In genomic region chr7:120442838-120443237, GRCh38 we compare ENCODE assay signal across 20 cellular contexts.
DNase-seq lines count a peak whose midpoint lies in the region; ATAC-seq and TF ChIP-seq lines count a peak whose summit lies in the region.
"Had no signal": no experiment of that assay in that cellular context is flagged by ENCODE, and none has a peak within 500 bp of the region (broad histone marks: within the 10 kb centered on the region; RNA-seq: fewer than 3 reads in every experiment).

No MANE protein-coding gene starts in this region.

- H3K4me1 ChIP-seq in upper lobe of right lung, result no peaks in the 10 kb centered on the region
- H3K4me1 ChIP-seq: BLaER1 had no signal

- H3K36me3 ChIP-seq in upper lobe of right lung, result no peaks in the 10 kb centered on the region
- H3K36me3 ChIP-seq: BLaER1, neutrophil had no signal

- DNase-seq in DMS53 (lab: John Stamatoyannopoulos, UW) (peak; percentile 29), DMS53 treated with DMSO at 0.1 percent for 48 hours (lab: John Stamatoyannopoulos, UW; ENCODE audit: unreplicated experiment) (no peak), upper lobe of right lung (no peak), mesenteric fat pad (ENCODE audit: low spot score) (no peak), NCI-H446 treated with DMSO at 0.1 percent for 48 hours (lab: John Stamatoyannopoulos, UW) (no peak)
- DNase-seq: activated CD4-positive, alpha-beta T cell treated with anti-CD3 and anti-CD28 coated beads for 1 hour; activated naive CD4-positive, alpha-beta T cell treated with Interleukin-2 at 50 U/mL for 16 hours; foreskin fibroblast; kidney glomerular epithelial cell; NCI-H1694 treated with DMSO at 0.1 percent for 48 hours; NCI-H526; right cardiac atrium; stimulated activated naive CD8-positive, alpha-beta T cell treated with anti-CD3 and anti-CD28 coated beads, Interleukin-15, amount 100 ng/mL, for 72 hours had no signal

- no peak overlapping the region for H3K27ac ChIP-seq in upper lobe of right lung
- H3K27ac ChIP-seq: 22Rv1, BLaER1, coronary artery, neutrophil had no signal

- ATAC-seq in HG02571 (IDR thresholded peaks at IDR 0.05; ENCODE audit: unreplicated experiment) (peak; percentile 43), HG03066 (IDR thresholded peaks at IDR 0.05; ENCODE audit: low read depth, unreplicated experiment) (peak; percentile 42), upper lobe of right lung (peak; percentile 48), GM21381 (IDR thresholded peaks at IDR 0.05; ENCODE audit: unreplicated experiment) (no peak)
- ATAC-seq: right cardiac atrium; stimulated activated naive CD8-positive, alpha-beta T cell treated with anti-CD3 and anti-CD28 coated beads, Interleukin-15, amount 100 ng/mL, for 72 hours had no signal

- no peaks in the 10 kb centered on the region for H3K27me3 ChIP-seq in upper lobe of right lung
- H3K27me3 ChIP-seq: BLaER1, neutrophil had no signal

- no peaks in the 10 kb centered on the region for H3K9me3 ChIP-seq in upper lobe of right lung
- H3K9me3 ChIP-seq: BLaER1, neutrophil had no signal

- intact Hi-C loops in upper lobe of right lung (cut with DNase I), result no loop called here

- TF ChIP-seq CTCF in upper lobe of right lung (IDR thresholded peaks at IDR 0.05), result no peak

- H3K4me3 ChIP-seq in upper lobe of right lung, result no peak overlapping the region
- H3K4me3 ChIP-seq: BLaER1, coronary artery had no signal
